ENCODE assay signal across 14 cellular contexts in genomic region chr15:61750271-61751084, GRCh38.
DNase-seq lines count a peak whose midpoint lies in the region; ATAC-seq, FAIRE-seq and TF ChIP-seq lines count a peak whose summit lies in the region.
"Had no signal": no experiment of that assay in that cellular context is flagged by ENCODE, and none has a peak within 500 bp of the region (broad histone marks: within the 10 kb centered on the region; RNA-seq: fewer than 3 reads in every experiment).

No MANE protein-coding gene starts in this region.

- H3K36me3 ChIP-seq in bronchial epithelial cell (ENCODE audit: control insufficient read depth, insufficient read depth, low read length) (no peaks in the 10 kb centered on the region), A673 (ENCODE audit: insufficient read depth, low read length, poor library complexity, severe bottlenecking) (no peaks in the 10 kb centered on the region)

- POLR2A ChIA-PET in A673 (lab: Charles Lee; ENCODE audit: low non-redundant PET) = no interaction called here

- FAIRE-seq in bronchial epithelial cell (lab: Jason Lieb, UNC) (no peak), D721Med (lab: Jason Lieb, UNC) (no peak)
- FAIRE-seq: colon, GM12878 had no signal

- H3K27me3 ChIP-seq in bronchial epithelial cell (ENCODE audit: control insufficient read depth, insufficient read depth, low read length) = no peaks in the 10 kb centered on the region
- no peaks in the 10 kb centered on the region for H3K27me3 ChIP-seq in A673 (replicated peaks; ENCODE audit: insufficient read depth, low read depth, low read length, poor library complexity)

- no peak for ATAC-seq in GM21717 (IDR thresholded peaks at IDR 0.05; ENCODE audit: unreplicated experiment)
- no peak for ATAC-seq in HG03521 (IDR thresholded peaks at IDR 0.05; ENCODE audit: unreplicated experiment)
- ATAC-seq: GM12878, WTC11 had no signal

- BruUV-seq in A673 (replicated peaks; lab: Mats Ljungman, UMichigan) = no TSS peak

- intact Hi-C loops in A673 (cut with micrococcal nuclease; ENCODE audit: unreplicated experiment) = no loop called here

- H3K4me3 ChIP-seq in bronchial epithelial cell (ENCODE audit: low read depth, low read length) = no peak overlapping the region
- no peak overlapping the region for H3K4me3 ChIP-seq in A673 (ENCODE audit: low read depth, low read length, poor library complexity, severe bottlenecking)
- H3K4me3 ChIP-seq: GM12878 had no signal

- H3K4me1 ChIP-seq in A673 (ENCODE audit: insufficient read depth, low read length, poor library complexity, severe bottlenecking) = no peaks in the 10 kb centered on the region

- TF ChIP-seq CTCF in C4-2B (conservative IDR thresholded peaks at IDR 0.05) (no peak), bronchial epithelial cell (IDR thresholded peaks at IDR 0.05; ENCODE audit: insufficient read depth, low read length, severe bottlenecking) (no peak), A673 (conservative IDR thresholded peaks at IDR 0.05; ENCODE audit: low read depth, low read length) (no peak), D721Med (IDR thresholded peaks at IDR 0.05; ENCODE audit: insufficient read depth, missing control alignments) (no peak)

- CTCF ChIA-PET in A673 (lab: Charles Lee) = no interaction called here

- DNase-seq in NCI-H510A (lab: John Stamatoyannopoulos, UW) = peak; percentile 56
- peak; percentile 29 for DNase-seq in bronchial epithelial cell (ENCODE audit: low read depth)
- DNase-seq in midbrain (lab: John Stamatoyannopoulos, UW) = peak; percentile 39
- DNase-seq in A673 (ENCODE audit: low spot score) = no peak
- DNase-seq in D721Med (ENCODE audit: insufficient read length, low spot score) = no peak
- DNase-seq: NCI-H748 treated with DMSO at 0.1 percent for 48 hours, occipital lobe, SW 1271 had no signal

- no peaks in the 10 kb centered on the region for H3K9me3 ChIP-seq in A673 (ENCODE audit: low read depth, low read length, poor library complexity, severe bottlenecking)

- H3K27ac ChIP-seq in C4-2B (peak overlapping the region; percentile 100), A673 (ENCODE audit: low read depth, low read length, poor library complexity, severe bottlenecking) (no peak overlapping the region)

Comparison
In these comparisons a context has a peak if more than half of its experiments do, and no peak if none do; other contexts are left out.
1. DNase-seq: peak in NCI-H510A (single experiment), bronchial epithelial cell (single experiment) and midbrain (single experiment); none in A673 (single experiment) and D721Med (single experiment).